In the genomic region with DNA sequence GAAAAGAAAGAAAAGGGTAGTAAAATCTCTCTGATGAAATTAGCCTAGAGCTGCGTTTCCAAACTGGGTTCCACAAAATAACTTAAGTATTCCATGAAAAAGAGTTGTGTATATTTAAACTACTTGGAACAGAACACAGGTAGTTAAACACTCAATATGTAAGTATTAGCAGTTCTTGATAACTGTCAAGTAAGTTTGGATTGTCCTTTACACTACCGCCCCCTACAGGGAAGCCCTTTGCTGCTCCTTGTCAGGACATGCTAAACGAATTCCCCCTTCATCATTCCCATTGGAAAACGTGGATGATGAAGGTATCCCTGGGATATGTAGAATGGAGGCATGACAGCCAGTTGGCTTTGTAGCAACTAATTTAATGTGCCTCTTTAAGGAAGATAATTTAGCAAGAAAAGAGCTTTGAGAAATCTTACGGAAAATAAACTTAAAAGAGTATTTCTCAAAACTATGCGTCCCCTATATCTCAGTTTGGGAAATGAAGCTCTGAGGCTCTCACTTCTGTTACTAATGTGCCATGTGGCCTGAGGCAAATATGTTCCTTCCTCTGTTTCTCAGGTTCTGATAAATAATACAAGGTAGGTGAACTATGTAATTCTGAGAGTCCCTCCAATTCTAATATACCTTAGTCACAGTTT, we compare ENCODE assay signal across 8 cellular contexts. TPM values are rescaled to one million over a fixed set of nuclear protein-coding genes. Genes with fewer than 3 reads are reported as not detected.
A peak's percentile ranks its signal among the peaks of the same experiment; 100 is the strongest.
DNase-seq lines count a peak whose midpoint lies in the region; TF ChIP-seq lines count a peak whose summit lies in the region.

No MANE protein-coding gene starts in this region.

- TF ChIP-seq CTCF in BJ (IDR thresholded peaks at IDR 0.05; ENCODE audit: insufficient read depth, low read depth, low read length), result peak; percentile 70
- TF ChIP-seq CTCF in GM20000 (IDR thresholded peaks at IDR 0.05; ENCODE audit: extremely low read depth, missing control alignments), result peak; percentile 61

- peaks cover 5% of the 10 kb centered on the region for H3K4me1 Mint-ChIP-seq in activated naive CD8-positive, alpha-beta T cell (ENCODE audit: low read depth)

- H3K36me3 ChIP-seq in BJ (ENCODE audit: control insufficient read depth, insufficient read depth, low read length), result peaks cover 4% of the 10 kb centered on the region

- CTCF ChIA-PET in BJ (lab: Yijun Ruan, JAX), result interaction anchor here (0.6 to 7.0 kb wide), 16 partner anchors 10 to 779 kb away, joined by 3 to 160 read pairs (median 4); a partner anchor contains a TSS

- peak overlapping the region; percentile 10 for H3K27ac Mint-ChIP-seq in activated naive CD8-positive, alpha-beta T cell

- no peak for DNase-seq in BJ (ENCODE audit: low read depth)
- peak; percentile 49 for DNase-seq in GM20000 (ENCODE audit: low spot score)
- DNase-seq in SK-MEL-5 (ENCODE audit: low read depth, low spot score), result peak; percentile 85
- peak in 29 of 51 donors; percentile 1 to 84 (median 37) for DNase-seq in hypothalamus (lab: John Stamatoyannopoulos, UW)
- DNase-seq in smooth muscle cell of the brain vasculature (ENCODE audit: low read depth, low spot score), result peak; percentile 49
- DNase-seq in COR-L47 (lab: John Stamatoyannopoulos, UW), result no peak
- DNase-seq in AG08396 (ENCODE audit: low spot score), result no peak

- H3K9me3 Mint-ChIP-seq in activated naive CD8-positive, alpha-beta T cell (ENCODE audit: low read depth), result no peaks in the 10 kb centered on the region

- POLR2A ChIA-PET in BJ (lab: Charles Lee), result no interaction called here

- no peaks in the 10 kb centered on the region for H3K27me3 ChIP-seq in BJ (ENCODE audit: control insufficient read depth, insufficient read depth, low read length)

- H3K36me3 Mint-ChIP-seq in activated naive CD8-positive, alpha-beta T cell, result peaks cover 11% of the 10 kb centered on the region

- H3K27me3 Mint-ChIP-seq in activated naive CD8-positive, alpha-beta T cell, result no peaks in the 10 kb centered on the region

- in situ Hi-C loops in SK-MEL-5 (cut with HindIII; ENCODE audit: low pct_unique_long_range_greater_than_20kb, low sequenced_read_pairs), result no loop called here

- no peak overlapping the region for H3K4me3 Mint-ChIP-seq in activated naive CD8-positive, alpha-beta T cell

- no peak overlapping the region for H3K4me3 ChIP-seq in BJ (ENCODE audit: low read depth, low read length)

RNA-seq across cellular contexts. Expression of a gene that starts 18.8 kb away (rescaled TPM):
- polyA plus RNA-seq in BJ (2011; rRNA removed), result 9.7 and 19.3 TPM in 2 replicates
- 5.6 and 8.0 TPM in 2 replicates for polyA minus RNA-seq in BJ (2011; rRNA and poly(A)+ RNA removed)
- total RNA-seq in SK-MEL-5 (2014; rRNA removed; shearing (Covaris generic)), result 20.9 and 29.0 TPM in 2 replicates
- polyA plus RNA-seq in SK-MEL-5 (2015; cell fraction: cytosol; rRNA removed), result 11.3 and 13.6 TPM in 2 replicates
- 79.6 and 86.7 TPM in 2 replicates for polyA plus RNA-seq in SK-MEL-5 (2015; cell fraction: nucleus; rRNA removed)

RNA-seq across cellular contexts. Expression of a gene that starts 26.3 kb away (rescaled TPM):
- 69.9 and 96.3 TPM in 2 replicates for polyA plus RNA-seq in BJ (2011; rRNA removed)
- 4.1 and 4.4 TPM in 2 replicates for polyA minus RNA-seq in BJ (2011; rRNA and poly(A)+ RNA removed)
- 45.8 and 49.0 TPM in 2 replicates for total RNA-seq in SK-MEL-5 (2014; rRNA removed; shearing (Covaris generic))
- polyA plus RNA-seq in SK-MEL-5 (2015; cell fraction: cytosol; rRNA removed), result 32.0 and 44.9 TPM in 2 replicates
- 11.7 and 32.5 TPM in 2 replicates for polyA plus RNA-seq in SK-MEL-5 (2015; cell fraction: nucleus; rRNA removed)

Comparison
In these comparisons a context has a peak if more than half of its experiments do, and no peak if none do; other contexts are left out.
1. DNase-seq: peak in GM20000 (single experiment), SK-MEL-5 (single experiment), hypothalamus (29 of 51) and smooth muscle cell of the brain vasculature (single experiment); none in BJ (single experiment), COR-L47 (single experiment) and AG08396 (single experiment).